Comparison of ENCODE assay signal across 11 cellular contexts in genomic region chr14:99244960-99245340, GRCh38. TPM values are rescaled to one million over a fixed set of nuclear protein-coding genes. Genes with fewer than 3 reads are reported as not detected.
DNase-seq lines count a peak whose midpoint lies in the region; ATAC-seq and TF ChIP-seq lines count a peak whose summit lies in the region.
"Had no signal": no experiment of that assay in that cellular context is flagged by ENCODE, and none has a peak within 500 bp of the region (broad histone marks: within the 10 kb centered on the region; RNA-seq: fewer than 3 reads in every experiment).

No MANE protein-coding gene starts in this region.

- H3K4me1 ChIP-seq in iPS-20b (ENCODE audit: insufficient read depth, low read length) (peaks cover 66% of the 10 kb centered on the region), heart left ventricle (peaks cover 0 to 13% (median 0%) of the 10 kb centered on the region in 12 donors)

- H3K9ac ChIP-seq in iPS-20b (ENCODE audit: low read depth, low read length), result peak overlapping the region; percentile 91

- H3K36me3 ChIP-seq in iPS-20b (ENCODE audit: insufficient read depth, low read depth, low read length) (no peaks in the 10 kb centered on the region), heart left ventricle (no peaks in the 10 kb centered on the region)

- H3K27ac Mint-ChIP-seq in activated naive CD8-positive, alpha-beta T cell, result peak overlapping the region; percentile 98
- H3K27ac Mint-ChIP-seq in stimulated activated naive CD8-positive, alpha-beta T cell treated with anti-CD3 and anti-CD28 coated beads, Interleukin-15, amount 100 ng/mL, for 72 hours, result peak overlapping the region; percentile 91 to 93

- H3K9me3 ChIP-seq in iPS-20b (ENCODE audit: insufficient read depth, low read depth, low read length) (no peaks in the 10 kb centered on the region), heart left ventricle (no peaks in the 10 kb centered on the region)

- H3K9me3 Mint-ChIP-seq in activated T-cell treated with anti-CD3 and anti-CD28 coated beads, Interleukin-2, amount 50 U/mL, for 4 hours, result no peaks in the 10 kb centered on the region
- no peaks in the 10 kb centered on the region for H3K9me3 Mint-ChIP-seq in activated naive CD8-positive, alpha-beta T cell (ENCODE audit: low read depth)
- H3K9me3 Mint-ChIP-seq in stimulated activated naive CD8-positive, alpha-beta T cell treated with anti-CD3 and anti-CD28 coated beads, Interleukin-15, amount 100 ng/mL, for 72 hours, result no peaks in the 10 kb centered on the region

- WGBS in heart left ventricle, 4 donors, result 61 to 69% (median 66%) methylated on average over 5 of the region's 5 CpGs

- no peak for DNase-seq in activated T-cell treated with anti-CD3 and anti-CD28 coated beads, Interleukin-2, amount 50 U/mL, for 4 hours
- no peak for DNase-seq in activated T-cell treated with anti-CD3 and anti-CD28 coated beads for 4 hours
- DNase-seq in stimulated activated naive CD8-positive, alpha-beta T cell treated with anti-CD3 and anti-CD28 coated beads, Interleukin-15, amount 100 ng/mL, for 72 hours, result no peak
- DNase-seq in NCI-H1930 (lab: John Stamatoyannopoulos, UW), result no peak
- no peak for DNase-seq in heart left ventricle
- DNase-seq: activated CD4-positive, alpha-beta T cell treated with anti-CD3 and anti-CD28 coated beads, Interleukin-2, amount 50 U/mL, for 48 hours; NCI-H2029 treated with DMSO at 0.1 percent for 48 hours had no signal

- no peaks in the 10 kb centered on the region for H3K27me3 Mint-ChIP-seq in activated T-cell treated with anti-CD3 and anti-CD28 coated beads, Interleukin-2, amount 50 U/mL, for 4 hours (ENCODE audit: low read depth)
- no peaks in the 10 kb centered on the region for H3K27me3 Mint-ChIP-seq in activated naive CD8-positive, alpha-beta T cell
- no peaks in the 10 kb centered on the region for H3K27me3 Mint-ChIP-seq in stimulated activated naive CD8-positive, alpha-beta T cell treated with anti-CD3 and anti-CD28 coated beads, Interleukin-15, amount 100 ng/mL, for 72 hours

- H3K4me3 ChIP-seq in iPS-20b (ENCODE audit: low read length) (peak overlapping the region; percentile 69), heart left ventricle (peak overlapping the region in 1 of 12 donors; percentile 42)

- intact Hi-C loops in heart left ventricle (cut with DNase I), result no loop called here

- H3K36me3 Mint-ChIP-seq in activated T-cell treated with anti-CD3 and anti-CD28 coated beads, Interleukin-2, amount 50 U/mL, for 4 hours (ENCODE audit: insufficient read depth), result peaks cover 15% of the 10 kb centered on the region
- peaks cover 2% of the 10 kb centered on the region for H3K36me3 Mint-ChIP-seq in activated naive CD8-positive, alpha-beta T cell

- ATAC-seq in activated T-cell treated with anti-CD3 and anti-CD28 coated beads, Interleukin-2, amount 50 U/mL, for 4 hours, result no peak
- no peak for ATAC-seq in stimulated activated naive CD8-positive, alpha-beta T cell treated with anti-CD3 and anti-CD28 coated beads, Interleukin-15, amount 100 ng/mL, for 72 hours
- no peak for ATAC-seq in HG03108 (IDR thresholded peaks at IDR 0.05; ENCODE audit: unreplicated experiment)
- ATAC-seq in heart left ventricle, result no peak
- ATAC-seq: esophagus mucosa had no signal

- H3K27ac ChIP-seq in iPS-20b (ENCODE audit: low read length) (peak overlapping the region; percentile 96), heart left ventricle (peak overlapping the region in 1 of 12 donors; percentile 75)

- peak overlapping the region; percentile 83 for H3K4me3 Mint-ChIP-seq in activated T-cell treated with anti-CD3 and anti-CD28 coated beads, Interleukin-2, amount 50 U/mL, for 4 hours
- peak overlapping the region; percentile 88 for H3K4me3 Mint-ChIP-seq in activated naive CD8-positive, alpha-beta T cell
- H3K4me3 Mint-ChIP-seq in stimulated activated naive CD8-positive, alpha-beta T cell treated with anti-CD3 and anti-CD28 coated beads, Interleukin-15, amount 100 ng/mL, for 72 hours, result peak overlapping the region; percentile 84 to 88

- TF ChIP-seq POLR2A in heart left ventricle (IDR thresholded peaks at IDR 0.05), result no peak

- TF ChIP-seq CTCF in heart left ventricle (IDR thresholded peaks at IDR 0.05), result no peak

- H3K27me3 ChIP-seq in iPS-20b (ENCODE audit: insufficient read depth, low read length) (peaks cover 28% of the 10 kb centered on the region), heart left ventricle (peaks cover 31 to 90% (median 38%) of the 10 kb centered on the region in 9 donors)

- peaks cover 81% of the 10 kb centered on the region for H3K4me1 Mint-ChIP-seq in activated T-cell treated with anti-CD3 and anti-CD28 coated beads, Interleukin-2, amount 50 U/mL, for 4 hours (ENCODE audit: low read depth)
- H3K4me1 Mint-ChIP-seq in activated naive CD8-positive, alpha-beta T cell (ENCODE audit: low read depth), result peaks cover 85% of the 10 kb centered on the region
- H3K4me1 Mint-ChIP-seq in stimulated activated naive CD8-positive, alpha-beta T cell treated with anti-CD3 and anti-CD28 coated beads, Interleukin-15, amount 100 ng/mL, for 72 hours, result peaks cover 83% of the 10 kb centered on the region

RNA-seq across cellular contexts. Expression of gene BCL11B, which starts 27.0 kb away (rescaled TPM):
- 10 to 100 TPM; 54.6 to 64.6 (median 62.4) TPM for total RNA-seq in activated T-cell treated with anti-CD3 and anti-CD28 coated beads, Interleukin-2, amount 50 U/mL, for 4 hours
- total RNA-seq in heart left ventricle, result 1 to 10 TPM in 1 of 9 donors, under 1 TPM in 5, not detected in 3; 0.05 to 2.1 (median 0.21) TPM
- under 1 TPM; 0.04 TPM for polyA plus RNA-seq in heart left ventricle

Comparison
In these comparisons a context has a peak if more than half of its experiments do, and no peak if none do; other contexts are left out.
1. RNA of gene BCL11B, which starts 27.0 kb away (total RNA-seq): 54.6 to 64.6 TPM in activated T-cell treated with anti-CD3 and anti-CD28 coated beads, Interleukin-2, amount 50 U/mL, for 4 hours; 0.05 to 2.1 TPM in heart left ventricle; every median in the first group is over 10 times any median in the second.
2. Peak in every context shown above with its lines, with median percentiles within 50 percentile points of each other: H3K4me3 Mint-ChIP-seq.